In the genomic region with DNA sequence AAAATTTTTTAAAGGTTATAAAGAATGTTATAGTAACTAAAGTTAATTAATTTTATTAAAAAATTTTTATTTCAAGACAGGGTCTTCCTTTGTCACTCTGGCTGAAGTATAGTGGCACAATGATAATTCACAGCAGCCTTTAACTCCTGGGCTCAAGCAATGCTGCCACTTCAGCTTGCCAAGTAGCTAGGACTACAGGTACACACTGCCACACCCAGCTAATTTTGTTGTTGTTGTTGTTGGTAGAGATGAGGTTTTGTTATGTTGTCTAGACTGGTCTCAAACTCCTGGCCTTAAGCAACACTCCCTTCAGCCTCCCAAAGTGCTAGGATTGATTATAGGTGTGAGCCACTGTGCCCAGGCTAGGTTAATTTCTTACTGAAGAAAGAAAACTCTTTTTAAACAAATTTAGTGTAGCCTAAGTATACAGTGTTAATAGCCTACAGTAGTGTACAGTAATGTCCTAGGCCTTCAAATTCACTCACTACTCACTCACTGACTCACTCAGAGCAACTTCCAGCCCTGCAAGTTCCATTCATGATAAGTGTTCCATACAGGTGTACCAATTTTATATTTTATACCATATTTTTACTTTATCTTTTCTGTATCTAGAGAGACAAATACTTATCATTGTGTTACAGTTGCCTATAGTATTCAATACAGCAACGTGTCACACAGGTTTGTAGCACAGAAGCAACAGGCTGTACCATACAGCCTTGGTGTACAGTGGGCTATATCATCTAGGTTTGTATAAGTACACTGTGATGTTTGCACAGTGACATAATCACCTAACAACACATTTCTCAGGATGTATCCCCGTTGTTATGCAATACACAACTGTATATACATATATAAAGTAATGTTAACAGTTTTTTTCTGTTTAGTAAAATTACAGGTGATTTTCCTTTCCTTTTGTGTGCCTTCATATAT, we compare ENCODE assay signal across 24 cellular contexts. TPM values are rescaled to one million over a fixed set of nuclear protein-coding genes. Genes with fewer than 3 reads are reported as not detected.
DNase-seq lines count a peak whose midpoint lies in the region; ATAC-seq and TF ChIP-seq lines count a peak whose summit lies in the region.
"Had no signal": no experiment of that assay in that cellular context is flagged by ENCODE, and none has a peak within 500 bp of the region (broad histone marks: within the 10 kb centered on the region; RNA-seq: fewer than 3 reads in every experiment).

No MANE protein-coding gene starts in this region.

- no peaks in the 10 kb centered on the region for H3K79me2 ChIP-seq in smooth muscle cell (ENCODE audit: low read depth)

- peak; percentile 18 for DNase-seq in NCI-H510A treated with DMSO at 0.1 percent for 48 hours (lab: John Stamatoyannopoulos, UW)
- DNase-seq in NCI-H510A (lab: John Stamatoyannopoulos, UW) = no peak
- DNase-seq in NCI-H460 (ENCODE audit: extremely low read depth, low read depth) = peak; percentile 16
- peak; percentile 80 for DNase-seq in epithelial cell of esophagus (ENCODE audit: low read depth)
- no peak for DNase-seq in smooth muscle cell (lab: John Stamatoyannopoulos, UW; ENCODE audit: unreplicated experiment)
- DNase-seq in NCI-H2227 (lab: John Stamatoyannopoulos, UW; ENCODE audit: unreplicated experiment) = no peak
- no peak for DNase-seq in DMS79 (lab: John Stamatoyannopoulos, UW)
- DNase-seq: activated CD8-positive, alpha-beta T cell treated with anti-CD3 and anti-CD28 coated beads for 36 hours; activated effector memory CD4-positive, alpha-beta T cell treated with Interleukin-2 at 50 U/mL for 16 hours; activated naive CD8-positive, alpha-beta T cell treated with anti-CD3 and anti-CD28 coated beads, Interleukin-2, amount 50 U/mL, for 24 hours; cerebellar nuclear complex; dorsolateral prefrontal cortex; erythroblast; islet precursor cell; NCI-H146; NCI-H2227 treated with DMSO at 0.1 percent for 48 hours; posterior cingulate gyrus; Right ventricle myocardium superior; sigmoid colon; T-helper 9 cell; upper lobe of left lung had no signal

- H3F3A ChIP-seq in smooth muscle cell (ENCODE audit: low read depth) = no peaks in the 10 kb centered on the region

- no peaks in the 10 kb centered on the region for H3K27me3 ChIP-seq in smooth muscle cell (ENCODE audit: low read depth)
- H3K27me3 ChIP-seq: dorsolateral prefrontal cortex, gastroesophageal sphincter, sigmoid colon, upper lobe of left lung had no signal

- no peak overlapping the region for H3K4me3 ChIP-seq in epithelial cell of esophagus (ENCODE audit: low read length)
- H3K4me3 ChIP-seq in smooth muscle cell = no peak overlapping the region
- H3K4me3 ChIP-seq: dorsolateral prefrontal cortex, gastroesophageal sphincter, sigmoid colon, upper lobe of left lung had no signal

- peak overlapping the region; percentile 31 for H3K27ac ChIP-seq in smooth muscle cell (ENCODE audit: low read depth)
- H3K27ac ChIP-seq: dorsolateral prefrontal cortex, gastroesophageal sphincter, KMS-11, sigmoid colon, upper lobe of left lung had no signal

- no peak for ATAC-seq in GM21528 (IDR thresholded peaks at IDR 0.05; ENCODE audit: low FRiP score, unreplicated experiment)
- ATAC-seq: activated CD8-positive, alpha-beta T cell treated with anti-CD3 and anti-CD28 coated beads for 36 hours; activated naive CD8-positive, alpha-beta T cell treated with anti-CD3 and anti-CD28 coated beads, Interleukin-2, amount 50 U/mL, for 24 hours; gastroesophageal sphincter had no signal

- H4K20me1 ChIP-seq in smooth muscle cell (ENCODE audit: low read depth) = no peaks in the 10 kb centered on the region

- TF ChIP-seq CTCF in epithelial cell of esophagus (IDR thresholded peaks at IDR 0.05; ENCODE audit: insufficient read depth, low read depth, low read length, missing control alignments) (no peak), smooth muscle cell (IDR thresholded peaks at IDR 0.05; ENCODE audit: borderline replicate concordance, insufficient read depth, poor library complexity, severe bottlenecking) (no peak)

- H3K9ac ChIP-seq in smooth muscle cell (ENCODE audit: low read depth) = no peak overlapping the region
- H3K9ac ChIP-seq: KMS-11 had no signal

- no peaks in the 10 kb centered on the region for H3K4me1 ChIP-seq in smooth muscle cell (ENCODE audit: low read depth)
- H3K4me1 ChIP-seq: gastroesophageal sphincter, sigmoid colon, upper lobe of left lung had no signal

- no peaks in the 10 kb centered on the region for H3K36me3 ChIP-seq in smooth muscle cell (ENCODE audit: low read depth)
- H3K36me3 ChIP-seq: gastroesophageal sphincter, sigmoid colon, upper lobe of left lung had no signal

- H2AFZ ChIP-seq in smooth muscle cell (ENCODE audit: low read depth) = no peak overlapping the region

- no peaks in the 10 kb centered on the region for H3K9me3 ChIP-seq in smooth muscle cell (replicated peaks; ENCODE audit: low read depth)
- H3K9me3 ChIP-seq: gastroesophageal sphincter, sigmoid colon, upper lobe of left lung had no signal

- WGBS in smooth muscle cell (ENCODE audit: low lambda C conversion rate) = 96% methylated on average over 2 of the region's 2 CpGs

- no peak overlapping the region for H3K4me2 ChIP-seq in smooth muscle cell
- H3K4me2 ChIP-seq: KMS-11 had no signal

RNA-seq across cellular contexts. Expression of gene DNAAF2, which starts 24.7 kb away (rescaled TPM):
- 15.9 and 16.2 TPM in 2 replicates for total RNA-seq in NCI-H460 (2014; rRNA removed; shearing (Covaris generic))
- polyA plus RNA-seq in NCI-H460 (2014; cell fraction: nucleus; rRNA removed) = 15.1 and 15.5 TPM in 2 replicates
- 12.0 and 14.0 TPM in 2 replicates for total RNA-seq in smooth muscle cell
- 10.4 and 11.3 TPM in 2 replicates for polyA plus RNA-seq in smooth muscle cell

RNA-seq across cellular contexts. Expression of gene POLE2, which starts 28.2 kb away (rescaled TPM):
- total RNA-seq in NCI-H460 (2014; rRNA removed; shearing (Covaris generic)) = 15.2 and 16.2 TPM in 2 replicates
- 78.2 and 85.8 TPM in 2 replicates for polyA plus RNA-seq in NCI-H460 (2014; cell fraction: nucleus; rRNA removed)
- 4.1 and 9.6 TPM in 2 replicates for total RNA-seq in smooth muscle cell
- polyA plus RNA-seq in smooth muscle cell = 3.7 and 7.5 TPM in 2 replicates

RNA-seq across cellular contexts. Expression of gene KLHDC1, which starts 33.1 kb away (rescaled TPM):
- 0.47 and 0.69 TPM in 2 replicates for total RNA-seq in NCI-H460 (2014; rRNA removed; shearing (Covaris generic))
- 0.88 and 2.1 TPM in 2 replicates for polyA plus RNA-seq in NCI-H460 (2014; cell fraction: nucleus; rRNA removed)
- 5.9 and 8.6 TPM in 2 replicates for total RNA-seq in smooth muscle cell
- 4.1 and 5.1 TPM in 2 replicates for polyA plus RNA-seq in smooth muscle cell

RNA-seq across cellular contexts. Expression of gene MGAT2, which starts 39.2 kb away (rescaled TPM):
- 49.5 and 52.8 TPM in 2 replicates for total RNA-seq in NCI-H460 (2014; rRNA removed; shearing (Covaris generic))
- polyA plus RNA-seq in NCI-H460 (2014; cell fraction: nucleus; rRNA removed) = 62.0 and 68.0 TPM in 2 replicates
- total RNA-seq in smooth muscle cell = 48.9 and 50.9 TPM in 2 replicates
- polyA plus RNA-seq in smooth muscle cell = 35.6 and 41.0 TPM in 2 replicates

RNA-seq across cellular contexts. Expression of gene RPL36AL, which starts 39.4 kb away (rescaled TPM):
- 434 and 471 TPM in 2 replicates for total RNA-seq in NCI-H460 (2014; rRNA removed; shearing (Covaris generic))
- polyA plus RNA-seq in NCI-H460 (2014; cell fraction: nucleus; rRNA removed) = 136 and 174 TPM in 2 replicates
- 197 and 228 TPM in 2 replicates for total RNA-seq in smooth muscle cell
- 279 and 292 TPM in 2 replicates for polyA plus RNA-seq in smooth muscle cell

Comparison
In these comparisons a context has a peak if more than half of its experiments do, and no peak if none do; other contexts are left out.
1. DNase-seq: peak in NCI-H510A treated with DMSO at 0.1 percent for 48 hours (single experiment), NCI-H460 (single experiment) and epithelial cell of esophagus (single experiment); none in NCI-H510A (single experiment), smooth muscle cell (single experiment), NCI-H2227 (single experiment) and DMS79 (single experiment).